In the genomic region with DNA sequence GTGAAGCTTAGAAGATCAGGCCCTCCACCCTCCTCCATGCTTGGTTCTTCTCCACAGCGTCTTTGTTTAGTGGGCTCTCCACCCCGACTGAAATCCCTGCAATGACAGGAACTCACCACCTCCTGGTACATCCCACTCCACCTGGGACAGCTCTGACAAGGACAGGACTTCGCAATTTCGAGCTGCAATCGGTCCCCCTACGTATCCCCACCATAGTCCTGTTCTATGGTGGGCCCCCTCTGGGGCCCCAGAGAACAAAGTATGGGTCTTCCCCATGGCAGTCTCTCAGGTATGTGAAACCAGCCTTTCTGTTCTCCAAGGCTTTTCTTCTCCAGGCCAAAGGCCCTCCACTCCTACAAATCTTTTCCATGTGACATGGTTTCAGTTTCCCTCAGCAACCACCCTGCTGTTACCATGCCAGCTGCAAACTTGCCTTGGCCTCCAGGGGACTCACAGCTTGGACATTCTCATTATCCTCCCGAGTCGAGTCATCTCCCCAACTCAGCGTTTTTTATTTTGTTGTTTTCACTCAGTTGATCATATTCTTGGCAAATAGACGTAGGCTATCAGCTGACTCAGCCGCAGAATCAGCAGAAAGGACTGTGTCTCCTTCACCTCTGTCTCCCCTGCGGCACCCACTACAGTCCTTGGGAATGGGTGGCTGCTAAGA, we compare ENCODE assay signal across 1 cellular context.
A peak's percentile ranks its signal among the peaks of the same experiment; 100 is the strongest.
TF ChIP-seq lines count a peak whose summit lies in the region.

No MANE protein-coding gene starts in this region.

TF ChIP-seq in K562, 482 proteins besides CTCF, POLR2A, EP300 and RAD21 (continued from another document):
- TF ChIP-seq, protein P1, sequence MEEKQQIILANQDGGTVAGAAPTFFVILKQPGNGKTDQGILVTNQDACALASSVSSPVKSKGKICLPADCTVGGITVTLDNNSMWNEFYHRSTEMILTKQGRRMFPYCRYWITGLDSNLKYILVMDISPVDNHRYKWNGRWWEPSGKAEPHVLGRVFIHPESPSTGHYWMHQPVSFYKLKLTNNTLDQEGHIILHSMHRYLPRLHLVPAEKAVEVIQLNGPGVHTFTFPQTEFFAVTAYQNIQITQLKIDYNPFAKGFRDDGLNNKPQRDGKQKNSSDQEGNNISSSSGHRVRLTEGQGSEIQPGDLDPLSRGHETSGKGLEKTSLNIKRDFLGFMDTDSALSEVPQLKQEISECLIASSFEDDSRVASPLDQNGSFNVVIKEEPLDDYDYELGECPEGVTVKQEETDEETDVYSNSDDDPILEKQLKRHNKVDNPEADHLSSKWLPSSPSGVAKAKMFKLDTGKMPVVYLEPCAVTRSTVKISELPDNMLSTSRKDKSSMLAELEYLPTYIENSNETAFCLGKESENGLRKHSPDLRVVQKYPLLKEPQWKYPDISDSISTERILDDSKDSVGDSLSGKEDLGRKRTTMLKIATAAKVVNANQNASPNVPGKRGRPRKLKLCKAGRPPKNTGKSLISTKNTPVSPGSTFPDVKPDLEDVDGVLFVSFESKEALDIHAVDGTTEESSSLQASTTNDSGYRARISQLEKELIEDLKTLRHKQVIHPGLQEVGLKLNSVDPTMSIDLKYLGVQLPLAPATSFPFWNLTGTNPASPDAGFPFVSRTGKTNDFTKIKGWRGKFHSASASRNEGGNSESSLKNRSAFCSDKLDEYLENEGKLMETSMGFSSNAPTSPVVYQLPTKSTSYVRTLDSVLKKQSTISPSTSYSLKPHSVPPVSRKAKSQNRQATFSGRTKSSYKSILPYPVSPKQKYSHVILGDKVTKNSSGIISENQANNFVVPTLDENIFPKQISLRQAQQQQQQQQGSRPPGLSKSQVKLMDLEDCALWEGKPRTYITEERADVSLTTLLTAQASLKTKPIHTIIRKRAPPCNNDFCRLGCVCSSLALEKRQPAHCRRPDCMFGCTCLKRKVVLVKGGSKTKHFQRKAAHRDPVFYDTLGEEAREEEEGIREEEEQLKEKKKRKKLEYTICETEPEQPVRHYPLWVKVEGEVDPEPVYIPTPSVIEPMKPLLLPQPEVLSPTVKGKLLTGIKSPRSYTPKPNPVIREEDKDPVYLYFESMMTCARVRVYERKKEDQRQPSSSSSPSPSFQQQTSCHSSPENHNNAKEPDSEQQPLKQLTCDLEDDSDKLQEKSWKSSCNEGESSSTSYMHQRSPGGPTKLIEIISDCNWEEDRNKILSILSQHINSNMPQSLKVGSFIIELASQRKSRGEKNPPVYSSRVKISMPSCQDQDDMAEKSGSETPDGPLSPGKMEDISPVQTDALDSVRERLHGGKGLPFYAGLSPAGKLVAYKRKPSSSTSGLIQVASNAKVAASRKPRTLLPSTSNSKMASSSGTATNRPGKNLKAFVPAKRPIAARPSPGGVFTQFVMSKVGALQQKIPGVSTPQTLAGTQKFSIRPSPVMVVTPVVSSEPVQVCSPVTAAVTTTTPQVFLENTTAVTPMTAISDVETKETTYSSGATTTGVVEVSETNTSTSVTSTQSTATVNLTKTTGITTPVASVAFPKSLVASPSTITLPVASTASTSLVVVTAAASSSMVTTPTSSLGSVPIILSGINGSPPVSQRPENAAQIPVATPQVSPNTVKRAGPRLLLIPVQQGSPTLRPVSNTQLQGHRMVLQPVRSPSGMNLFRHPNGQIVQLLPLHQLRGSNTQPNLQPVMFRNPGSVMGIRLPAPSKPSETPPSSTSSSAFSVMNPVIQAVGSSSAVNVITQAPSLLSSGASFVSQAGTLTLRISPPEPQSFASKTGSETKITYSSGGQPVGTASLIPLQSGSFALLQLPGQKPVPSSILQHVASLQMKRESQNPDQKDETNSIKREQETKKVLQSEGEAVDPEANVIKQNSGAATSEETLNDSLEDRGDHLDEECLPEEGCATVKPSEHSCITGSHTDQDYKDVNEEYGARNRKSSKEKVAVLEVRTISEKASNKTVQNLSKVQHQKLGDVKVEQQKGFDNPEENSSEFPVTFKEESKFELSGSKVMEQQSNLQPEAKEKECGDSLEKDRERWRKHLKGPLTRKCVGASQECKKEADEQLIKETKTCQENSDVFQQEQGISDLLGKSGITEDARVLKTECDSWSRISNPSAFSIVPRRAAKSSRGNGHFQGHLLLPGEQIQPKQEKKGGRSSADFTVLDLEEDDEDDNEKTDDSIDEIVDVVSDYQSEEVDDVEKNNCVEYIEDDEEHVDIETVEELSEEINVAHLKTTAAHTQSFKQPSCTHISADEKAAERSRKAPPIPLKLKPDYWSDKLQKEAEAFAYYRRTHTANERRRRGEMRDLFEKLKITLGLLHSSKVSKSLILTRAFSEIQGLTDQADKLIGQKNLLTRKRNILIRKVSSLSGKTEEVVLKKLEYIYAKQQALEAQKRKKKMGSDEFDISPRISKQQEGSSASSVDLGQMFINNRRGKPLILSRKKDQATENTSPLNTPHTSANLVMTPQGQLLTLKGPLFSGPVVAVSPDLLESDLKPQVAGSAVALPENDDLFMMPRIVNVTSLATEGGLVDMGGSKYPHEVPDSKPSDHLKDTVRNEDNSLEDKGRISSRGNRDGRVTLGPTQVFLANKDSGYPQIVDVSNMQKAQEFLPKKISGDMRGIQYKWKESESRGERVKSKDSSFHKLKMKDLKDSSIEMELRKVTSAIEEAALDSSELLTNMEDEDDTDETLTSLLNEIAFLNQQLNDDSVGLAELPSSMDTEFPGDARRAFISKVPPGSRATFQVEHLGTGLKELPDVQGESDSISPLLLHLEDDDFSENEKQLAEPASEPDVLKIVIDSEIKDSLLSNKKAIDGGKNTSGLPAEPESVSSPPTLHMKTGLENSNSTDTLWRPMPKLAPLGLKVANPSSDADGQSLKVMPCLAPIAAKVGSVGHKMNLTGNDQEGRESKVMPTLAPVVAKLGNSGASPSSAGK (IDR thresholded peaks at IDR 0.05), result peak; percentile 17; the same call in 1 of the 2 replicates
- TF ChIP-seq FOXA1 (IDR thresholded peaks at IDR 0.05; ENCODE audit: borderline replicate concordance), result no peak
